In genomic region chr12:104370989-104371870, GRCh38 we compare ENCODE assay signal across 12 cellular contexts.
DNase-seq lines count a peak whose midpoint lies in the region; ATAC-seq and TF ChIP-seq lines count a peak whose summit lies in the region.
"Had no signal": no experiment of that assay in that cellular context is flagged by ENCODE, and none has a peak within 500 bp of the region (broad histone marks: within the 10 kb centered on the region; RNA-seq: fewer than 3 reads in every experiment).

No MANE protein-coding gene starts in this region.

- H3K9me3 ChIP-seq in HCT116 (ENCODE audit: control insufficient read depth in 1 of 2, insufficient read depth in 1 of 2, low read depth in 1 of 2, low read length in 2 of 2), result peaks cover 3 to 10% of the 10 kb centered on the region in 2 experiments; a peak in 2 of 4 replicates

- H3K27me3 Mint-ChIP-seq in activated CD8-positive, alpha-beta memory T cell treated with anti-CD3 and anti-CD28 coated beads, Interleukin-2, amount 10 ng/mL, durations not matched to agents 7 days and 5 days, result no peaks in the 10 kb centered on the region
- H3K27me3 Mint-ChIP-seq: activated naive CD4-positive, alpha-beta T cell treated with anti-CD3 and anti-CD28 coated beads, Interleukin-2, amount 50 U/mL, for 24 hours had no signal

- H3K79me2 ChIP-seq in HCT116 (ENCODE audit: insufficient read depth, low read length), result no peaks in the 10 kb centered on the region

- H3K27ac ChIP-seq in HCT116 (ENCODE audit: low read depth, low read length) (no peak overlapping the region), substantia nigra (ENCODE audit: low read depth, low read length, poor library complexity, severe bottlenecking) (no peak overlapping the region)

- no TSS peak for BruUV-seq in HCT116 (replicated peaks; lab: Mats Ljungman, UMichigan)

- POLR2A ChIA-PET in HCT116 (lab: Charles Lee), result no interaction called here

- H4K20me1 ChIP-seq in HCT116 (ENCODE audit: insufficient read depth), result no peaks in the 10 kb centered on the region

- H3K9me2 ChIP-seq in HCT116 (ENCODE audit: insufficient read depth), result no peaks in the 10 kb centered on the region

- CTCF ChIA-PET in HCT116 (lab: Charles Lee), result no interaction called here
- CTCF ChIA-PET in activated CD8-positive, alpha-beta memory T cell treated with anti-CD3 and anti-CD28 coated beads, Interleukin-2, amount 10 ng/mL, durations not matched to agents 7 days and 5 days (lab: Charles Lee), result interaction anchor here (2.4 kb wide), 1 partner anchor 10 kb away, joined by 14 read pairs; no protein-coding TSS in a partner anchor

- H2AFZ ChIP-seq in HCT116 (ENCODE audit: low read depth, low read length, poor library complexity, severe bottlenecking), result no peak overlapping the region

- H3K4me2 ChIP-seq in HCT116 (ENCODE audit: low read length), result peak overlapping the region; percentile 47

- no peaks in the 10 kb centered on the region for H3K27me3 ChIP-seq in HCT116 (ENCODE audit: insufficient read depth, low read length)

- H3K36me3 Mint-ChIP-seq in activated CD8-positive, alpha-beta memory T cell treated with anti-CD3 and anti-CD28 coated beads, Interleukin-2, amount 10 ng/mL, durations not matched to agents 7 days and 5 days, result peaks cover 4% of the 10 kb centered on the region

- peak; percentile 64 for DNase-seq in 8988T
- no peak for DNase-seq in HCT116 (ENCODE audit: low read depth, low spot score)
- peak; percentile 34 for DNase-seq in activated CD8-positive, alpha-beta memory T cell treated with anti-CD3 and anti-CD28 coated beads, Interleukin-2, amount 10 ng/mL, durations not matched to agents 7 days and 5 days
- DNase-seq in iPS DF 19.7 (ENCODE audit: low read depth, low spot score), result peak; percentile 93
- no peak for DNase-seq in NCI-H748 (lab: John Stamatoyannopoulos, UW; ENCODE audit: unreplicated experiment)
- DNase-seq in substantia nigra (lab: John Stamatoyannopoulos, UW), result no peak
- no peak for DNase-seq in middle frontal gyrus (ENCODE audit: extremely low spot score, low spot score)
- DNase-seq: AML-193; stimulated activated CD4-positive, alpha-beta T cell treated with anti-CD3 and anti-CD28 coated beads, Interleukin-12 subunit alpha, Interleukin-12 subunit beta, amount 100 ng/mL, for 4 hours; stimulated activated naive CD4-positive, alpha-beta T cell had no signal

- TF ChIP-seq RAD21 in HCT116 (IDR thresholded peaks at IDR 0.05; ENCODE audit: low read depth), result no peak

- intact Hi-C loops in HCT116 (cut with micrococcal nuclease), result no loop called here

- TF ChIP-seq POLR2A in HCT116 (IDR thresholded peaks at IDR 0.05; ENCODE audit: borderline replicate concordance, extremely low read depth, insufficient read depth, insufficient read length), result no peak

- H3K4me1 Mint-ChIP-seq in activated CD8-positive, alpha-beta memory T cell treated with anti-CD3 and anti-CD28 coated beads, Interleukin-2, amount 10 ng/mL, durations not matched to agents 7 days and 5 days, result peaks cover 18% of the 10 kb centered on the region

- no peak overlapping the region for H3K4me3 ChIP-seq in HCT116 (replicated peaks in 1 of 2; ENCODE audit: low read depth in 1 of 2, low read length in 2 of 2)

- H3K4me1 ChIP-seq in HCT116 (ENCODE audit: control insufficient read depth in 1 of 2, insufficient read depth in 2 of 2, low read length in 2 of 2), result peaks cover 6 to 22% of the 10 kb centered on the region in 2 experiments; a peak in 3 of 4 replicates

- H3K9me3 Mint-ChIP-seq in activated CD8-positive, alpha-beta memory T cell treated with anti-CD3 and anti-CD28 coated beads, Interleukin-2, amount 10 ng/mL, durations not matched to agents 7 days and 5 days (ENCODE audit: low read depth), result peaks cover 2% of the 10 kb centered on the region
- H3K9me3 Mint-ChIP-seq: activated naive CD4-positive, alpha-beta T cell treated with anti-CD3 and anti-CD28 coated beads, Interleukin-2, amount 50 U/mL, for 24 hours had no signal

- ATAC-seq in HCT116 (peak; percentile 76), HG02623 (IDR thresholded peaks at IDR 0.05; ENCODE audit: unreplicated experiment) (no peak)
- no peak for ATAC-seq in activated CD8-positive, alpha-beta memory T cell treated with anti-CD3 and anti-CD28 coated beads, Interleukin-2, amount 10 ng/mL, durations not matched to agents 7 days and 5 days

- no peak for TF ChIP-seq CTCF in HCT116 (IDR thresholded peaks at IDR 0.05 in 2 of 3, conservative IDR thresholded peaks at IDR 0.05 in 1 of 3; ENCODE audit: borderline replicate concordance in 1 of 3, insufficient read depth in 1 of 3, low read depth in 2 of 3, low read length in 2 of 3)

- H3K9ac ChIP-seq in HCT116 (ENCODE audit: low read length), result no peak overlapping the region

- no peaks in the 10 kb centered on the region for H3K36me3 ChIP-seq in HCT116 (ENCODE audit: control insufficient read depth in 1 of 2, insufficient read depth in 2 of 2, low read length in 2 of 2)

- RAD21 ChIA-PET in HCT116 (lab: Charles Lee; ENCODE audit: low non-redundant PET in 1 of 2, low total read pairs in 2 of 2, uncharacterized antibody in 2 of 2, unreplicated experiment in 2 of 2), result no interaction called here

- H3K4me3 Mint-ChIP-seq in activated CD8-positive, alpha-beta memory T cell treated with anti-CD3 and anti-CD28 coated beads, Interleukin-2, amount 10 ng/mL, durations not matched to agents 7 days and 5 days, result no peak overlapping the region
- H3K4me3 Mint-ChIP-seq: activated naive CD4-positive, alpha-beta T cell treated with anti-CD3 and anti-CD28 coated beads, Interleukin-2, amount 50 U/mL, for 24 hours had no signal

- H3K27ac Mint-ChIP-seq in activated CD8-positive, alpha-beta memory T cell treated with anti-CD3 and anti-CD28 coated beads, Interleukin-2, amount 10 ng/mL, durations not matched to agents 7 days and 5 days, result peak overlapping the region; percentile 37
- H3K27ac Mint-ChIP-seq: activated naive CD4-positive, alpha-beta T cell treated with anti-CD3 and anti-CD28 coated beads, Interleukin-2, amount 50 U/mL, for 24 hours had no signal

TF ChIP-seq in HCT116, 20 proteins besides CTCF, POLR2A, EP300 and RAD21 (continues in another document):
- no peak for TF ChIP-seq EGR1 (IDR thresholded peaks at IDR 0.05; ENCODE audit: low read depth)
- TF ChIP-seq SP1 (IDR thresholded peaks at IDR 0.05; ENCODE audit: low read depth), result no peak
- TF ChIP-seq EZH2phosphoT487 (IDR thresholded peaks at IDR 0.05; ENCODE audit: borderline replicate concordance), result no peak
- TF ChIP-seq SRF (IDR thresholded peaks at IDR 0.05; ENCODE audit: low read depth), result no peak
- no peak for TF ChIP-seq TCF7L2 (IDR thresholded peaks at IDR 0.05; ENCODE audit: borderline replicate concordance, extremely low read depth, insufficient read depth, insufficient read length)
- no peak for TF ChIP-seq ATF3 (IDR thresholded peaks at IDR 0.05)
- TF ChIP-seq ELF1 (IDR thresholded peaks at IDR 0.05; ENCODE audit: borderline replicate concordance, low read depth), result no peak
- no peak for TF ChIP-seq ZBTB33 (IDR thresholded peaks at IDR 0.05; ENCODE audit: extremely low read depth, insufficient replicate concordance, low read length)
- TF ChIP-seq SIN3A (IDR thresholded peaks at IDR 0.05; ENCODE audit: low read depth), result no peak
- TF ChIP-seq CEBPB (IDR thresholded peaks at IDR 0.05; ENCODE audit: low read depth), result no peak
- TF ChIP-seq REST (IDR thresholded peaks at IDR 0.05; ENCODE audit: low read depth), result no peak
- TF ChIP-seq ZFX (IDR thresholded peaks at IDR 0.05), result no peak
- no peak for TF ChIP-seq YY1 (IDR thresholded peaks at IDR 0.05; ENCODE audit: extremely low read depth, insufficient replicate concordance, low read depth, low read length)
- TF ChIP-seq JUND (IDR thresholded peaks at IDR 0.05), result no peak

Comparison
In these comparisons a context has a peak if more than half of its experiments do, and no peak if none do; other contexts are left out.
1. DNase-seq: peak in 8988T (single experiment), activated CD8-positive, alpha-beta memory T cell treated with anti-CD3 and anti-CD28 coated beads, Interleukin-2, amount 10 ng/mL, durations not matched to agents 7 days and 5 days (single experiment) and iPS DF 19.7 (single experiment); none in HCT116 (single experiment), NCI-H748 (single experiment), substantia nigra (0 of 49) and middle frontal gyrus (single experiment).